Comparison of ENCODE assay signal across 1 cellular context in the genomic region with DNA sequence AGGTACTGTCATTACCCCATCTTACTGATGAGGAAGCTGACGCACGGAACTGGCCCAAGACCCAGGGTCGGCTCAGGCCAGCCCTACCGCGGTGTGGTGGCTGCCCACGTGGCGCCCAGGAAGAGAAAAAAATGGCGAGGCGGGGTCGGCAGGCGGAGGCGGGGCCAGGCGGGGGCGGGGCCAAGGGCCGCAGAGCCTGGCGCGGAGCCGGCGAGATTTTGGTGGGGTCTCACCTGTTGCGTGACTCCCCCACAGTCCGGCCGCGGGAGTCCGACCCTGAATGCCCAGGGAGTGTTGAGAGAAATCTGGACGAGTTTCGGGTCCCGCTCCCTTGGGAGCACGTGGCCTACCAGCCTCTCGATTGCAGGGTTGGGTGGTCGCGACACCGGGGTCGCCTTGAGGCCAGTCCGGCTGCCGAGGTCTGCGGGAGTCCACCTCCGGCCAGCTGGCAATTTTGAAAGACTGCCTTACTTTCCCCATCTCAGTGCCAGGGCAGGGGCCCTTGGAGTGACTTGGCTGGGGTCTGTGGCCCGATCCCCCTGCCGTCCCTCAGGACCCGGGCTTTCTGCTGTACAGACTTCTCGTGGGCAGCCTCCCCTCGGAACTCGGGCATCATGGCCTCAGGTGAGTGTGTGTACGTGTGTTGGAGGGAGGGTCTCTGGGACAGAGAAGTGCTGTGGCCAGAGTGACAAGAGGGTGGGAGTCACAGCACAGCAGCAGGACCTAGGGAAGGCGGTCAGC.
A peak's percentile ranks its signal among the peaks of the same experiment; 100 is the strongest.
TF ChIP-seq lines count a peak whose summit lies in the region.

TSS of gene AMPD2 (plus strand) at position 183 of the 741 bp plus-strand sequence. CDS start 1,339 bp downstream, outside the sequence.

TF ChIP-seq in H1, 55 proteins besides CTCF, POLR2A, EP300 and RAD21 (continued from another document):
- TF ChIP-seq BCL11A (IDR thresholded peaks at IDR 0.05; ENCODE audit: low read depth in 2 of 2, low read length in 2 of 2) (no peak), TAF7 (optimal IDR thresholded peaks at IDR 0.05; ENCODE audit: borderline replicate concordance, low read depth, low read length) (no peak), SP4 (IDR thresholded peaks at IDR 0.05; ENCODE audit: low read length) (0 out of 2 replicates have a peak, but pooled peaks have one; percentile 8), JUND (IDR thresholded peaks at IDR 0.05; ENCODE audit: low read length) (no peak), YY1 (IDR thresholded peaks at IDR 0.05; ENCODE audit: low read depth, low read length) (0 out of 2 replicates have a peak, but pooled peaks have one; percentile 45), KDM4A (IDR thresholded peaks at IDR 0.05; ENCODE audit: low read depth, low read length, severe bottlenecking) (peak; percentile 74), SP2 (IDR thresholded peaks at IDR 0.05; ENCODE audit: low read length) (no peak)
- TF ChIP-seq, protein P1, sequence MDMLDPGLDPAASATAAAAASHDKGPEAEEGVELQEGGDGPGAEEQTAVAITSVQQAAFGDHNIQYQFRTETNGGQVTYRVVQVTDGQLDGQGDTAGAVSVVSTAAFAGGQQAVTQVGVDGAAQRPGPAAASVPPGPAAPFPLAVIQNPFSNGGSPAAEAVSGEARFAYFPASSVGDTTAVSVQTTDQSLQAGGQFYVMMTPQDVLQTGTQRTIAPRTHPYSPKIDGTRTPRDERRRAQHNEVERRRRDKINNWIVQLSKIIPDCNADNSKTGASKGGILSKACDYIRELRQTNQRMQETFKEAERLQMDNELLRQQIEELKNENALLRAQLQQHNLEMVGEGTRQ (IDR thresholded peaks at IDR 0.05; ENCODE audit: low read length) = peak; percentile 59; the same call in 1 of the 2 replicates
- TF ChIP-seq, protein P2, sequence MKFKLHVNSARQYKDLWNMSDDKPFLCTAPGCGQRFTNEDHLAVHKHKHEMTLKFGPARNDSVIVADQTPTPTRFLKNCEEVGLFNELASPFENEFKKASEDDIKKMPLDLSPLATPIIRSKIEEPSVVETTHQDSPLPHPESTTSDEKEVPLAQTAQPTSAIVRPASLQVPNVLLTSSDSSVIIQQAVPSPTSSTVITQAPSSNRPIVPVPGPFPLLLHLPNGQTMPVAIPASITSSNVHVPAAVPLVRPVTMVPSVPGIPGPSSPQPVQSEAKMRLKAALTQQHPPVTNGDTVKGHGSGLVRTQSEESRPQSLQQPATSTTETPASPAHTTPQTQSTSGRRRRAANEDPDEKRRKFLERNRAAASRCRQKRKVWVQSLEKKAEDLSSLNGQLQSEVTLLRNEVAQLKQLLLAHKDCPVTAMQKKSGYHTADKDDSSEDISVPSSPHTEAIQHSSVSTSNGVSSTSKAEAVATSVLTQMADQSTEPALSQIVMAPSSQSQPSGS (IDR thresholded peaks at IDR 0.05; ENCODE audit: low read length) = no peak
